Comparison of ENCODE assay signal across 8 cellular contexts in the genomic region with DNA sequence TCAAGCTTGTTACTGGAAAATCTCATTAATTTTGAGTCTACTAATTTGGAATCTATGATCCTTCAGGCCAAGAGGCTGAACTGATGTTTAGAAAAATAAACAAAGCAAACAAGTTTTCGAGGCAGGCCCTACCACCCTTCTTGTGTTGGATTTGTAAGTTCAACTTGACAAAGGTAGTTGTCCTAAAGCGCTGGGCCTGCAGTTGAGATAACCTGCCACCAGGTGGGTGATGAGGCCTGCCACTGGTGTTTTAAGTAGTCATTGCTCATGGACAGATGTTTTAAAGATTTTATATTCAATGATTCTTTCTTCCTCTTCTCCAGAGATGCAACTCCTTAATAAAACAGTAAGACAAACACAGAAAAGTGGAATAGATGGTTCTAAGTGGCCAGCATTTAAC. TPM values are rescaled to one million over a fixed set of nuclear protein-coding genes. Genes with fewer than 3 reads are reported as not detected.
DNase-seq lines count a peak whose midpoint lies in the region; ATAC-seq and TF ChIP-seq lines count a peak whose summit lies in the region.

No MANE protein-coding gene starts in this region.

- DNase-seq in DMS 273 (lab: John Stamatoyannopoulos, UW; ENCODE audit: unreplicated experiment) (peak; percentile 51), DMS 273 treated with DMSO at 0.1 percent for 48 hours (lab: John Stamatoyannopoulos, UW) (no peak), RWPE2 (ENCODE audit: low spot score) (no peak), ascending aorta (ENCODE audit: low spot score in 2 of 2) (peak in 1 of 2 donors; percentile 63), lung microvascular endothelial cell (ENCODE audit: low read depth in 2 of 2) (peak; percentile 83 to 85), suprapubic skin (ENCODE audit: low spot score in 2 of 2) (peak in 1 of 2 donors; percentile 73)

- TF ChIP-seq EP300 in suprapubic skin (IDR thresholded peaks at IDR 0.05) = no peak

- H3K27me3 ChIP-seq in RWPE2 (ENCODE audit: insufficient read depth, poor library complexity, severe bottlenecking) (no peaks in the 10 kb centered on the region), ascending aorta (no peaks in the 10 kb centered on the region), suprapubic skin (no peaks in the 10 kb centered on the region)

- intact Hi-C loops in ascending aorta (cut with DNase I) = no loop called here

- H3K27ac ChIP-seq in RWPE2 (ENCODE audit: poor library complexity, severe bottlenecking) (no peak overlapping the region), ascending aorta (no peak overlapping the region), suprapubic skin (no peak overlapping the region)

- peak; percentile 41; the same call in 1 of the 3 replicates for ATAC-seq in RWPE2 (ENCODE audit: low read depth)
- no peak for ATAC-seq in GM21529 (IDR thresholded peaks at IDR 0.05; ENCODE audit: unreplicated experiment)
- no peak for ATAC-seq in HG03378 (IDR thresholded peaks at IDR 0.05; ENCODE audit: unreplicated experiment)

- H3K4me1 ChIP-seq in RWPE2 (ENCODE audit: insufficient read depth, poor library complexity, severe bottlenecking) = no peaks in the 10 kb centered on the region
- H3K4me1 ChIP-seq in ascending aorta = peaks cover 0 to 3% of the 10 kb centered on the region in 2 donors
- peaks cover 37% of the 10 kb centered on the region for H3K4me1 ChIP-seq in suprapubic skin

- TF ChIP-seq CTCF in RWPE2 (IDR thresholded peaks at IDR 0.05; ENCODE audit: poor library complexity, severe bottlenecking) (peak; percentile 47), ascending aorta (IDR thresholded peaks at IDR 0.05) (peak in 2 of 3 experiments; percentile 15 to 35), suprapubic skin (IDR thresholded peaks at IDR 0.05) (peak; percentile 55 to 75)

- H3K4me3 ChIP-seq in RWPE2 (ENCODE audit: severe bottlenecking) (no peak overlapping the region), ascending aorta (no peak overlapping the region), suprapubic skin (no peak overlapping the region)

- no peak for TF ChIP-seq POLR2A in suprapubic skin (IDR thresholded peaks at IDR 0.05)

- 77% methylated on average over 2 of the region's 2 CpGs for WGBS in suprapubic skin

- H3K9me3 ChIP-seq in RWPE2 (ENCODE audit: severe bottlenecking) (no peaks in the 10 kb centered on the region), ascending aorta (no peaks in the 10 kb centered on the region), suprapubic skin (no peaks in the 10 kb centered on the region)

- H3K36me3 ChIP-seq in RWPE2 (ENCODE audit: low read depth) (no peaks in the 10 kb centered on the region), ascending aorta (no peaks in the 10 kb centered on the region), suprapubic skin (no peaks in the 10 kb centered on the region)

RNA-seq across cellular contexts. Expression of a gene that starts 19.4 kb away (rescaled TPM):
- total RNA-seq in ascending aorta (308 TPM), lung microvascular endothelial cell (293 and 393 TPM in 2 replicates), suprapubic skin (10 to 100 TPM; 31.2 to 43.4 (median 39.0) TPM)

RNA-seq across cellular contexts. Expression of a gene that starts 24.8 kb away (rescaled TPM):
- total RNA-seq in ascending aorta = 18.7 TPM
- 8.5 and 15.1 TPM in 2 replicates for total RNA-seq in lung microvascular endothelial cell
- total RNA-seq in suprapubic skin = 100 to 1,000 TPM in 1 of 4 donors, 10 to 100 TPM in 3; 40.5 to 103 (median 57.3) TPM

RNA-seq across cellular contexts. Expression of a gene that starts 38.8 kb away (rescaled TPM):
- total RNA-seq in ascending aorta = not detected
- total RNA-seq in lung microvascular endothelial cell = 0.22 TPM in 1 of 2 replicates, not detected in the other
- not detected for total RNA-seq in suprapubic skin

Comparison
In these comparisons a context has a peak if more than half of its experiments do, and no peak if none do; other contexts are left out.
1. DNase-seq: peak in DMS 273 (single experiment) and lung microvascular endothelial cell (2 of 2); none in DMS 273 treated with DMSO at 0.1 percent for 48 hours (single experiment) and RWPE2 (single experiment).
2. Peak in every context shown above with its lines, with median percentiles within 50 percentile points of each other: CTCF ChIP-seq.